Comparison of ENCODE assay signal across 27 cellular contexts in genomic region chr17:30534298-30534697, GRCh38.
"Had no signal": no experiment of that assay in that cellular context is flagged by ENCODE, and none has a peak within 500 bp of the region (broad histone marks: within the 10 kb centered on the region; RNA-seq: fewer than 3 reads in every experiment).

No MANE protein-coding gene starts in this region.

- DNase-seq: activated CD4-positive, alpha-beta T cell treated with anti-CD3 and anti-CD28 coated beads for 4 hours; activated CD4-positive, alpha-beta T cell treated with anti-CD3 and anti-CD28 coated beads, Interleukin-2, amount 50 U/mL, for 4 hours; activated CD8-positive, alpha-beta memory T cell treated with anti-CD3 and anti-CD28 coated beads, Interleukin-2, amount 50 U/mL, for 48 hours; activated CD8-positive, alpha-beta T cell treated with anti-CD3 and anti-CD28 coated beads, Interleukin-2, amount 10 ng/mL, durations not matched to agents 7 days and 5 days; activated naive CD4-positive, alpha-beta T cell treated with anti-CD3 and anti-CD28 coated beads, Interleukin-2, amount 50 U/mL, for 16 hours; activated naive CD8-positive, alpha-beta T cell treated with anti-CD3 and anti-CD28 coated beads, Interleukin-2, amount 10 ng/mL, durations not matched to agents 7 days and 5 days; activated T-cell treated with anti-CD3 and anti-CD28 coated beads, Interleukin-2, amount 50 U/mL, for 1 hour; adrenal gland; anterior cingulate cortex; central memory CD4-positive, alpha-beta T cell; Karpas-422; MM.1S; NCI-H1105; NCI-H1436; NCI-H187 treated with DMSO at 0.1 percent for 48 hours; NCI-H2081 treated with DMSO at 0.1 percent for 48 hours; NCI-H446; NCI-H524; NCI-H774; NK-92 treated with Interleukin-12 subunit alpha and Interleukin-12 subunit beta, amount 100 ng/mL, for 24 hours; RPMI8226; SHP77; SW 1271 had no signal

- H3K27ac ChIP-seq: adrenal gland, breast epithelium, SJSA1 had no signal

- ATAC-seq: activated CD4-positive, CD25-positive, alpha-beta regulatory T cell treated with anti-CD3 and anti-CD28 coated beads, Interleukin-2, amount 50 U/mL, for 24 hours; activated CD8-positive, alpha-beta T cell treated with anti-CD3 and anti-CD28 coated beads, Interleukin-2, amount 10 ng/mL, durations not matched to agents 7 days and 5 days; SK-N-SH treated with all-trans-retinoic acid at 6 μM for 48 hours had no signal

- H3K4me3 ChIP-seq: adrenal gland, breast epithelium, SJSA1 had no signal

- H3K9me3 ChIP-seq: adrenal gland, breast epithelium, SJSA1 had no signal

- H3K4me1 ChIP-seq: adrenal gland, breast epithelium had no signal

- H3K27me3 ChIP-seq: adrenal gland, breast epithelium, SJSA1 had no signal

- H3K36me3 ChIP-seq: adrenal gland, breast epithelium, SJSA1 had no signal
